7 cellular contexts compared by ENCODE assay signal in the genomic region with DNA sequence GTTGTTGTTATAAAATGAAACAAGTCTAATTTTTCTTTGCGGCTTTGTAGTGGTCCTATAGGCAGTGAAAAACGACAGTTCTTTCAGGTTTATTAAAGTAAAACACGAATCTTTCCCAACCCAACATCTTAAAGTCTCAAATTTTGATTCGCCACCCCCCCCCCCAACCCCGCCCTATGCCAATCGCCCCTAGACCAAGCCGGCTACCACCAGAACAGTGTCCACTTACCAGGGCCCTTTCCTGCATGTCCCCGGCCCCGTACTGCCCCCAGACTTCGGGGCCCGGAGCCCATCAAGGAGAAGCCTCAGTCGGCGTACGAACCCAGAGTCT. TPM values are rescaled to one million over a fixed set of nuclear protein-coding genes. Genes with fewer than 3 reads are reported as not detected.
DNase-seq lines count a peak whose midpoint lies in the region; ATAC-seq, FAIRE-seq and TF ChIP-seq lines count a peak whose summit lies in the region.

No MANE protein-coding gene starts in this region.

- TF ChIP-seq CTCF in HFF-Myc (IDR thresholded peaks at IDR 0.05; ENCODE audit: low read depth, low read length, missing control alignments) = no peak

- H3K4me3 Mint-ChIP-seq in activated CD4-positive, alpha-beta memory T cell treated with anti-CD3 and anti-CD28 coated beads, Interleukin-2, amount 10 ng/mL, durations not matched to agents 7 days and 5 days = peak overlapping the region; percentile 94

- H3K27ac Mint-ChIP-seq in activated CD4-positive, alpha-beta memory T cell treated with anti-CD3 and anti-CD28 coated beads, Interleukin-2, amount 10 ng/mL, durations not matched to agents 7 days and 5 days = peak overlapping the region; percentile 94

- FAIRE-seq in HTR-8/SVneo (lab: Jason Lieb, UNC) = no peak

- CTCF ChIA-PET in activated CD4-positive, alpha-beta memory T cell treated with anti-CD3 and anti-CD28 coated beads, Interleukin-2, amount 10 ng/mL, durations not matched to agents 7 days and 5 days (lab: Charles Lee) = interaction anchor here (0.6 to 9.9 kb wide), 6 partner anchors 10 to 175 kb away, joined by 3 to 92 read pairs (median 4); a partner anchor contains a TSS

- H3K9me3 ChIP-seq in iPS-20b (ENCODE audit: insufficient read depth, low read depth, low read length) = no peaks in the 10 kb centered on the region
- no peaks in the 10 kb centered on the region for H3K9me3 ChIP-seq in subcutaneous abdominal adipose tissue (ENCODE audit: control insufficient read depth in 5 of 5, low read length in 5 of 5)

- no peak for ATAC-seq in HG03175 (IDR thresholded peaks at IDR 0.05; ENCODE audit: unreplicated experiment)

- H3K4me1 Mint-ChIP-seq in activated CD4-positive, alpha-beta memory T cell treated with anti-CD3 and anti-CD28 coated beads, Interleukin-2, amount 10 ng/mL, durations not matched to agents 7 days and 5 days = peaks cover 61% of the 10 kb centered on the region

- POLR2A ChIA-PET in activated CD4-positive, alpha-beta memory T cell treated with anti-CD3 and anti-CD28 coated beads, Interleukin-2, amount 10 ng/mL, durations not matched to agents 7 days and 5 days (lab: Charles Lee) = interaction anchor here (0.6 to 5.0 kb wide), 19 partner anchors 9 to 529 kb away, joined by 3 to 98 read pairs (median 5); a partner anchor contains a TSS

- H3K36me3 Mint-ChIP-seq in activated CD4-positive, alpha-beta memory T cell treated with anti-CD3 and anti-CD28 coated beads, Interleukin-2, amount 10 ng/mL, durations not matched to agents 7 days and 5 days (ENCODE audit: low read depth) = peaks cover 40% of the 10 kb centered on the region

- DNase-seq in HFF-Myc (ENCODE audit: extremely low read depth, low read depth) = no peak
- no peak for DNase-seq in activated CD4-positive, alpha-beta memory T cell treated with anti-CD3 and anti-CD28 coated beads, Interleukin-2, amount 10 ng/mL, durations not matched to agents 7 days and 5 days
- no peak for DNase-seq in OCI-M2 (lab: John Stamatoyannopoulos, UW; ENCODE audit: unreplicated experiment)
- no peak for DNase-seq in HTR-8/SVneo (ENCODE audit: insufficient read length, low spot score)

- H3K9ac ChIP-seq in iPS-20b (ENCODE audit: low read depth, low read length) (peak overlapping the region; percentile 96; the same call in 1 of the 2 replicates), subcutaneous abdominal adipose tissue (ENCODE audit: low read length in 5 of 5) (peak overlapping the region; percentile 32 to 96 (median 92))

- H3K36me3 ChIP-seq in iPS-20b (ENCODE audit: insufficient read depth, low read depth, low read length) = peaks cover 33% of the 10 kb centered on the region
- peaks cover 4 to 19% (median 11%) of the 10 kb centered on the region in 5 donors for H3K36me3 ChIP-seq in subcutaneous abdominal adipose tissue (ENCODE audit: control insufficient read depth in 5 of 5, insufficient read depth in 5 of 5, low read length in 5 of 5)

- H3K27ac ChIP-seq in iPS-20b (ENCODE audit: low read length) (peak overlapping the region; percentile 80), subcutaneous abdominal adipose tissue (ENCODE audit: low read depth, low read length) (peak overlapping the region; percentile 86)

- H3K27me3 ChIP-seq in iPS-20b (ENCODE audit: insufficient read depth, low read length) (no peaks in the 10 kb centered on the region), subcutaneous abdominal adipose tissue (ENCODE audit: control insufficient read depth in 5 of 5, insufficient read depth in 4 of 5, low read length in 5 of 5) (no peaks in the 10 kb centered on the region)

- H3K4me1 ChIP-seq in iPS-20b (ENCODE audit: insufficient read depth, low read length) (peaks cover 11% of the 10 kb centered on the region), subcutaneous abdominal adipose tissue (ENCODE audit: control insufficient read depth in 5 of 5, insufficient read depth in 5 of 5, low read length in 5 of 5) (peaks cover 10 to 50% (median 38%) of the 10 kb centered on the region in 5 donors)

- no peaks in the 10 kb centered on the region for H3K9me3 Mint-ChIP-seq in activated CD4-positive, alpha-beta memory T cell treated with anti-CD3 and anti-CD28 coated beads, Interleukin-2, amount 10 ng/mL, durations not matched to agents 7 days and 5 days

- H3K4me3 ChIP-seq in HFF-Myc (replicated peaks; ENCODE audit: low read depth, low read length) (peak overlapping the region; percentile 90), iPS-20b (ENCODE audit: low read length) (peak overlapping the region; percentile 96), subcutaneous abdominal adipose tissue (ENCODE audit: low read depth in 1 of 5, low read length in 5 of 5) (peak overlapping the region; percentile 82 to 96 (median 88))

- no peaks in the 10 kb centered on the region for H3K27me3 Mint-ChIP-seq in activated CD4-positive, alpha-beta memory T cell treated with anti-CD3 and anti-CD28 coated beads, Interleukin-2, amount 10 ng/mL, durations not matched to agents 7 days and 5 days

RNA-seq across cellular contexts. Expression of a gene that starts 0.3 kb away (rescaled TPM):
- 10 to 100 TPM; 31.4 to 34.6 TPM for total RNA-seq in activated CD4-positive, alpha-beta memory T cell treated with anti-CD3 and anti-CD28 coated beads, Interleukin-2, amount 10 ng/mL, durations not matched to agents 7 days and 5 days

RNA-seq across cellular contexts. Expression of a gene that starts 3.9 kb away (rescaled TPM):
- 10 to 100 TPM; 88.0 to 92.2 TPM for total RNA-seq in activated CD4-positive, alpha-beta memory T cell treated with anti-CD3 and anti-CD28 coated beads, Interleukin-2, amount 10 ng/mL, durations not matched to agents 7 days and 5 days

RNA-seq across cellular contexts. Expression of a gene that starts 29.9 kb away (rescaled TPM):
- 10 to 100 TPM; 58.3 to 58.4 TPM for total RNA-seq in activated CD4-positive, alpha-beta memory T cell treated with anti-CD3 and anti-CD28 coated beads, Interleukin-2, amount 10 ng/mL, durations not matched to agents 7 days and 5 days

RNA-seq across cellular contexts. Expression of a gene that starts 37.3 kb away (rescaled TPM):
- 100 to 1,000 TPM; 106 to 108 TPM for total RNA-seq in activated CD4-positive, alpha-beta memory T cell treated with anti-CD3 and anti-CD28 coated beads, Interleukin-2, amount 10 ng/mL, durations not matched to agents 7 days and 5 days
